11 cellular contexts compared by ENCODE assay signal in the genomic region with DNA sequence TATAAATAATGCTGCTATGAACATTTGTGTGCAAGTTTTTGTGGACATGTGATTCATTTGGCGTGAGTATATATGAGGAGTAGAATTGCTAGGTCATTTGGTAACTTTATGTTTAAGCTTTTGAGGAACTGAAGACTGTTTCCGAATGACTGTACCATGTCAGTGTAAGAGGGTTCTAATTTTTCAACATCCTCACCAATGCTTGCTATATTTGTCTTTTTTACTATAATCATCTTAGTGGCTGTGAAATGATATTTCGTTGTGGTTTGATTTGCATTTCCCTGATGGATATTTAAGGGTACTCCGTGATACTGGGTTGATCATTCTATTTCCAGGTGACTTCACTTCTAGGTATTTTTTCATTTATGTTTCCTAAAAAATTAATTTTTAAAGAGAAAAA.
A peak's percentile ranks its signal among the peaks of the same experiment; 100 is the strongest.
DNase-seq lines count a peak whose midpoint lies in the region; ATAC-seq and TF ChIP-seq lines count a peak whose summit lies in the region.
"Had no signal": no experiment of that assay in that cellular context is flagged by ENCODE, and none has a peak within 500 bp of the region (broad histone marks: within the 10 kb centered on the region; RNA-seq: fewer than 3 reads in every experiment).

No MANE protein-coding gene starts in this region.

- H3K36me3 ChIP-seq in GM06990 (ENCODE audit: control insufficient read depth, insufficient read depth, low read length): no peaks in the 10 kb centered on the region

- no peak overlapping the region; the same call in 1 of the 2 replicates for H3K4me3 ChIP-seq in GM06990 (replicated peaks; ENCODE audit: low read depth, low read length)

- peak; percentile 79 for DNase-seq in GM06990 (ENCODE audit: extremely low read depth, insufficient read length)
- DNase-seq in NK-92 (lab: John Stamatoyannopoulos, UW; ENCODE audit: unreplicated experiment): no peak
- DNase-seq in AG08396 (ENCODE audit: low spot score): no peak
- DNase-seq in NCI-H146 (lab: John Stamatoyannopoulos, UW): no peak
- DNase-seq in HT-29 (ENCODE audit: low spot score): no peak
- DNase-seq: activated CD4-positive, CD25-positive, alpha-beta regulatory T cell; hippocampal formation had no signal

- no peak for TF ChIP-seq CTCF in GM06990 (IDR thresholded peaks at IDR 0.05; ENCODE audit: insufficient read depth, low read length, poor library complexity, severe bottlenecking)

- no peaks in the 10 kb centered on the region for H3K27me3 ChIP-seq in GM06990 (replicated peaks; ENCODE audit: control insufficient read depth, insufficient read depth, low read length)

- ATAC-seq in GM19328 (IDR thresholded peaks at IDR 0.05; ENCODE audit: unreplicated experiment): peak; percentile 92
- peak; percentile 90 for ATAC-seq in HG02798 (IDR thresholded peaks at IDR 0.05; ENCODE audit: poor library complexity, unreplicated experiment)
- ATAC-seq in HG03558 (IDR thresholded peaks at IDR 0.05; ENCODE audit: extremely low read depth, unreplicated experiment): peak; percentile 91
- ATAC-seq: Panc1 had no signal
